8 cellular contexts compared by ENCODE assay signal in the genomic region with DNA sequence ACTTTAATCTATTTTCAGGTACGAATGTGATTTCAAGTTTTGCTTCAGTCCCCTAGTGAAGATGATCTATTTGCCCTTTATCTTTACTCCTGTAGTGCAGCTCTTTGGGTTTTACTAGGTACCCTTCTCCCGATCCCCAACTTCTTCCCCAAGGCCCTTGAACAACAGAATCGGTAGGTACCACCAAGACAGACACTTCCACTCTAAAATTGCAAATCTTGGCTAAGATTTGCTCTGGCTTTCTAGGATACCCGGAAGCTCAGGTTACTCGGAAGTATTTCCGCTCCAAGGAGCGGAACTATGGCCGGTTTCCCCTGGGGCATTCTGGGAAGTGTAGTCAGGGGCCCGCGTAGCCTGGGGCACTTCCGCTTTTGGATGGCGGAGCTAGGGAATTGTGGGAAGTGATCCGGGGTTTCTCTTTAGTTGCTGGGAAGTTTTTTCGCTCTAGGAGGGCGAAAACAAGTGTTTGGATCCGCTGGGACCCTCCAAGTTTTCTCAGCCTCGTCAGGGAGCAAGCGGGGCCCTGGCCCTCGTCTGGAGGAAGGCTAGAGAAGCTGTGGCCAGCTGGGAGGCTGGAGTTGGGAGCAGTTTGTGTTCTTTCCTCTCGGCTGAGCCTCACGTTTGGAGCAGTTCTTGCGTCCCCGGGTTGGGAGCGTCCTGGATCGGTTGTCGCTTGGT. TPM values are rescaled to one million over a fixed set of nuclear protein-coding genes. Genes with fewer than 3 reads are reported as not detected.
DNase-seq lines count a peak whose midpoint lies in the region; ATAC-seq and TF ChIP-seq lines count a peak whose summit lies in the region.

No MANE protein-coding gene starts in this region.

- peaks cover 7% of the 10 kb centered on the region for H3K36me3 Mint-ChIP-seq in Caco-2 (ENCODE audit: insufficient read depth, unreplicated experiment)
- H3K36me3 Mint-ChIP-seq in activated T-helper 1 cell treated with anti-CD3 and anti-CD28 coated beads, Interleukin-12 subunit alpha, Interleukin-12 subunit beta, Interleukin-2, Interleukin-4 antibody, amounts not matched to agents 30 ng/mL and 10 ng/mL and 1 ng/mL, durations not matched to agents 14 hours and 24 hours and 36 hours (ENCODE audit: low read depth) = peaks cover 4% of the 10 kb centered on the region

- peak overlapping the region; percentile 81 for H3K9ac ChIP-seq in HUES64 (ENCODE audit: low read depth, low read length)

- peak overlapping the region; percentile 89 for H3K4me3 Mint-ChIP-seq in Caco-2 (ENCODE audit: unreplicated experiment)
- H3K4me3 Mint-ChIP-seq in activated T-helper 1 cell treated with anti-CD3 and anti-CD28 coated beads, Interleukin-12 subunit alpha, Interleukin-12 subunit beta, Interleukin-2, Interleukin-4 antibody, amounts not matched to agents 30 ng/mL and 10 ng/mL and 1 ng/mL, durations not matched to agents 14 hours and 24 hours and 36 hours = peak overlapping the region; percentile 86

- intact Hi-C loops in Caco-2 (cut with micrococcal nuclease; ENCODE audit: unreplicated experiment) (loop anchor here (1.0 to 5.0 kb wide), 4 partner anchors 43 to 149 kb away; partner anchors contain the start of genes ZNF112, ZNF224 and ZNF225), esophagus squamous epithelium (cut with DNase I) (no loop called here)
- intact Hi-C loops in activated T-helper 1 cell treated with anti-CD3 and anti-CD28 coated beads, Interleukin-12 subunit alpha, Interleukin-12 subunit beta, Interleukin-2, Interleukin-4 antibody, amounts not matched to agents 30 ng/mL and 10 ng/mL and 1 ng/mL, durations not matched to agents 14 hours and 24 hours and 36 hours (cut with micrococcal nuclease) = loop anchor here (1.0 to 5.0 kb wide), 4 partner anchors 42 to 380 kb away; partner anchors contain the start of genes ZNF226, ZNF230, ZNF283 and ZNF45

- 6% methylated on average over 26 of the region's 26 CpGs for WGBS in HUES64
- WGBS in esophagus squamous epithelium, 2 donors = 8 to 9% methylated on average over 12 to 21 of the region's 26 CpGs

- peak; percentile 81 for ATAC-seq in GM21390 (IDR thresholded peaks at IDR 0.05; ENCODE audit: unreplicated experiment)

- H3K27ac Mint-ChIP-seq in Caco-2 (ENCODE audit: unreplicated experiment) = peak overlapping the region; percentile 80
- H3K27ac Mint-ChIP-seq in activated T-helper 1 cell treated with anti-CD3 and anti-CD28 coated beads, Interleukin-12 subunit alpha, Interleukin-12 subunit beta, Interleukin-2, Interleukin-4 antibody, amounts not matched to agents 30 ng/mL and 10 ng/mL and 1 ng/mL, durations not matched to agents 14 hours and 24 hours and 36 hours = peak overlapping the region; percentile 69

- DNase-seq in Caco-2 = peak; percentile 95 to 96
- peak; percentile 77 for DNase-seq in OCI-M2 (lab: John Stamatoyannopoulos, UW; ENCODE audit: unreplicated experiment)
- peak; percentile 73 for DNase-seq in activated T-helper 1 cell treated with anti-CD3 and anti-CD28 coated beads, Interleukin-12 subunit alpha, Interleukin-12 subunit beta, Interleukin-2, Interleukin-4 antibody, amounts not matched to agents 30 ng/mL and 10 ng/mL and 1 ng/mL, durations not matched to agents 14 hours and 24 hours and 36 hours (ENCODE audit: low spot score)
- peak; percentile 19 for DNase-seq in esophagus squamous epithelium (lab: John Stamatoyannopoulos, UW)
- DNase-seq in stimulated activated CD8-positive, alpha-beta memory T cell treated with anti-CD3 and anti-CD28 coated beads, Interleukin-7, amount 100 ng/mL, for 24 hours (ENCODE audit: low read depth) = peak; percentile 63

- peaks cover 34% of the 10 kb centered on the region for H3K9me3 Mint-ChIP-seq in Caco-2 (ENCODE audit: unreplicated experiment)
- peaks cover 46% of the 10 kb centered on the region for H3K9me3 Mint-ChIP-seq in activated T-helper 1 cell treated with anti-CD3 and anti-CD28 coated beads, Interleukin-12 subunit alpha, Interleukin-12 subunit beta, Interleukin-2, Interleukin-4 antibody, amounts not matched to agents 30 ng/mL and 10 ng/mL and 1 ng/mL, durations not matched to agents 14 hours and 24 hours and 36 hours

- TF ChIP-seq POLR2A in esophagus squamous epithelium (IDR thresholded peaks at IDR 0.05) = no peak

- POLR2A ChIA-PET in Caco-2 (lab: Charles Lee) = interaction anchor here (0.6 to 1.1 kb wide), 2 partner anchors 43 to 204 kb away, joined by 4 to 11 read pairs; partner anchors contain the start of gene ZNF226

- peaks cover 6% of the 10 kb centered on the region for H3K4me1 Mint-ChIP-seq in Caco-2 (ENCODE audit: low read depth, unreplicated experiment)
- peaks cover 16% of the 10 kb centered on the region for H3K4me1 Mint-ChIP-seq in activated T-helper 1 cell treated with anti-CD3 and anti-CD28 coated beads, Interleukin-12 subunit alpha, Interleukin-12 subunit beta, Interleukin-2, Interleukin-4 antibody, amounts not matched to agents 30 ng/mL and 10 ng/mL and 1 ng/mL, durations not matched to agents 14 hours and 24 hours and 36 hours (ENCODE audit: low read depth)

- H3K27me3 ChIP-seq in Caco-2 (replicated peaks; ENCODE audit: control insufficient read depth, insufficient read depth, low read length) (no peaks in the 10 kb centered on the region), HUES64 (ENCODE audit: insufficient read depth, low read length) (peaks cover 4% of the 10 kb centered on the region; the same call in 1 of the 2 replicates), esophagus squamous epithelium (peaks cover 0 to 8% (median 0%) of the 10 kb centered on the region in 4 donors), muscle layer of duodenum (ENCODE audit: low read depth, low read length) (no peaks in the 10 kb centered on the region)

- H3K4me1 ChIP-seq in Caco-2 (no peaks in the 10 kb centered on the region), HUES64 (ENCODE audit: insufficient read depth, low read length) (peaks cover 3% of the 10 kb centered on the region; the same call in 1 of the 2 replicates), esophagus squamous epithelium (peaks cover 0 to 13% (median 5%) of the 10 kb centered on the region in 3 donors), muscle layer of duodenum (ENCODE audit: control insufficient read depth in 1 of 2, insufficient read depth in 2 of 2, low read length in 2 of 2) (peaks cover 0 to 3% of the 10 kb centered on the region in 2 donors)

- peak overlapping the region; percentile 65 for H3K27ac ChIP-seq in HUES64 (ENCODE audit: low read depth, low read length)
- H3K27ac ChIP-seq in esophagus squamous epithelium = peak overlapping the region; percentile 65 to 91 (median 86)
- peak overlapping the region; percentile 91 for H3K27ac ChIP-seq in muscle layer of duodenum (ENCODE audit: low read length)

- BruUV-seq in Caco-2 (replicated peaks; lab: Mats Ljungman, UMichigan) = no TSS peak

- H3K4me3 ChIP-seq in Caco-2 (ENCODE audit: low read depth, low read length) = peak overlapping the region; percentile 43
- peak overlapping the region; percentile 84 for H3K4me3 ChIP-seq in HUES64 (ENCODE audit: low read length)
- H3K4me3 ChIP-seq in esophagus squamous epithelium = peak overlapping the region; percentile 53 to 76 (median 68)
- H3K4me3 ChIP-seq in muscle layer of duodenum (ENCODE audit: low read depth in 1 of 2, low read length in 2 of 2) = peak overlapping the region; percentile 80 to 97

- H3K9me3 ChIP-seq in Caco-2 (peaks cover 4% of the 10 kb centered on the region; the same call in 1 of the 2 replicates), HUES64 (ENCODE audit: insufficient read depth, low read depth, low read length) (peaks cover 19% of the 10 kb centered on the region), esophagus squamous epithelium (peaks cover 0 to 20% (median 6%) of the 10 kb centered on the region in 3 donors), muscle layer of duodenum (ENCODE audit: control insufficient read depth in 1 of 2, low read length in 2 of 2) (peaks cover 0 to 4% of the 10 kb centered on the region in 2 donors)

- peaks cover under 1% of the 10 kb centered on the region for H3K27me3 Mint-ChIP-seq in Caco-2 (ENCODE audit: insufficient read depth, unreplicated experiment)
- H3K27me3 Mint-ChIP-seq in activated T-helper 1 cell treated with anti-CD3 and anti-CD28 coated beads, Interleukin-12 subunit alpha, Interleukin-12 subunit beta, Interleukin-2, Interleukin-4 antibody, amounts not matched to agents 30 ng/mL and 10 ng/mL and 1 ng/mL, durations not matched to agents 14 hours and 24 hours and 36 hours (ENCODE audit: insufficient read depth) = peaks cover 2% of the 10 kb centered on the region

- H3K36me3 ChIP-seq in Caco-2 (ENCODE audit: control insufficient read depth, insufficient read depth, low read length) (no peaks in the 10 kb centered on the region), HUES64 (ENCODE audit: insufficient read depth, low read length) (no peaks in the 10 kb centered on the region), esophagus squamous epithelium (no peaks in the 10 kb centered on the region), muscle layer of duodenum (ENCODE audit: control insufficient read depth in 1 of 2, insufficient read depth in 2 of 2, low read length in 2 of 2) (no peaks in the 10 kb centered on the region)

- CTCF ChIA-PET in Caco-2 (lab: Charles Lee) = interaction anchor here (0.6 kb wide), 1 partner anchor 1610 kb away, joined by 5 read pairs; no protein-coding TSS in a partner anchor

- TF ChIP-seq CTCF in Caco-2 (IDR thresholded peaks at IDR 0.05; ENCODE audit: insufficient read depth in 1 of 2, low read depth in 1 of 2, low read length in 1 of 2, severe bottlenecking in 1 of 2, unreplicated experiment in 1 of 2) (no peak), esophagus squamous epithelium (IDR thresholded peaks at IDR 0.05) (no peak)

RNA-seq across cellular contexts. Expression of gene ZNF227, which starts 5.1 kb away (rescaled TPM):
- total RNA-seq in Caco-2 (2022) (25.9 and 27.3 TPM in 2 replicates), esophagus squamous epithelium (10 to 100 TPM in 1 of 4 donors, 1 to 10 TPM in 3; 4.7 to 16.4 (median 8.8) TPM)
- polyA plus RNA-seq in HUES64 (2013, experiment 1 of 2) = 11.0 TPM
- polyA plus RNA-seq in HUES64 (2013, experiment 2 of 2) = 10.3 TPM
- total RNA-seq in activated T-helper 1 cell treated with anti-CD3 and anti-CD28 coated beads, Interleukin-12 subunit alpha, Interleukin-12 subunit beta, Interleukin-2, Interleukin-4 antibody, amounts not matched to agents 30 ng/mL and 10 ng/mL and 1 ng/mL, durations not matched to agents 14 hours and 24 hours and 36 hours = 21.7 and 22.6 TPM in 2 replicates

RNA-seq across cellular contexts. Expression of gene ZNF226, which starts 42.4 kb away (rescaled TPM):
- total RNA-seq in Caco-2 (2022) (27.0 and 28.0 TPM in 2 replicates), esophagus squamous epithelium (10 to 100 TPM in 3 of 4 donors, 1 to 10 TPM in 1; 9.9 to 23.8 (median 12.9) TPM)
- polyA plus RNA-seq in HUES64 (2013, experiment 1 of 2) = 9.5 TPM
- 13.0 TPM for polyA plus RNA-seq in HUES64 (2013, experiment 2 of 2)
- total RNA-seq in activated T-helper 1 cell treated with anti-CD3 and anti-CD28 coated beads, Interleukin-12 subunit alpha, Interleukin-12 subunit beta, Interleukin-2, Interleukin-4 antibody, amounts not matched to agents 30 ng/mL and 10 ng/mL and 1 ng/mL, durations not matched to agents 14 hours and 24 hours and 36 hours = 10.5 and 11.6 TPM in 2 replicates

RNA-seq across cellular contexts. Expression of gene ZNF233, which starts 52.4 kb away (rescaled TPM):
- total RNA-seq in Caco-2 (2022) (4.2 and 4.5 TPM in 2 replicates), esophagus squamous epithelium (under 1 TPM in 1 of 4 donors, not detected in 3; 0.57 TPM)
- polyA plus RNA-seq in HUES64 (2013, experiment 1 of 2) = 0.90 TPM
- 1.0 TPM for polyA plus RNA-seq in HUES64 (2013, experiment 2 of 2)
- 0.26 TPM in 1 of 2 replicates, not detected in the other for total RNA-seq in activated T-helper 1 cell treated with anti-CD3 and anti-CD28 coated beads, Interleukin-12 subunit alpha, Interleukin-12 subunit beta, Interleukin-2, Interleukin-4 antibody, amounts not matched to agents 30 ng/mL and 10 ng/mL and 1 ng/mL, durations not matched to agents 14 hours and 24 hours and 36 hours

Comparison
In these comparisons a context has a peak if more than half of its experiments do, and no peak if none do; other contexts are left out.
1. Peak in every context shown above with its lines: DNase-seq, ATAC-seq, H3K4me3 ChIP-seq and H3K27ac ChIP-seq.
2. DNase-seq: peak in every context shown above with its lines; median percentile 96 in Caco-2; 77 in OCI-M2; 73 in activated T-helper 1 cell treated with anti-CD3 and anti-CD28 coated beads, Interleukin-12 subunit alpha, Interleukin-12 subunit beta, Interleukin-2, Interleukin-4 antibody, amounts not matched to agents 30 ng/mL and 10 ng/mL and 1 ng/mL, durations not matched to agents 14 hours and 24 hours and 36 hours; 63 in stimulated activated CD8-positive, alpha-beta memory T cell treated with anti-CD3 and anti-CD28 coated beads, Interleukin-7, amount 100 ng/mL, for 24 hours; 19 in esophagus squamous epithelium.